2 cellular contexts compared by ENCODE assay signal in genomic region chr5:171416160-171417049, GRCh38.
A peak's percentile ranks its signal among the peaks of the same experiment; 100 is the strongest.
TF ChIP-seq lines count a peak whose summit lies in the region.

No MANE protein-coding gene starts in this region.

TF ChIP-seq in A549, 52 proteins besides CTCF, POLR2A, EP300 and RAD21:
- TF ChIP-seq TP53 (CRISPR knock-in tag; IDR thresholded peaks at IDR 0.05) (no peak), BHLHE40 (IDR thresholded peaks at IDR 0.05; ENCODE audit: low read depth, low read length) (no peak), TFCP2L1 (CRISPR knock-in tag; IDR thresholded peaks at IDR 0.05) (0 out of 2 replicates have a peak, but pooled peaks have one; percentile 26), POLR2AphosphoS2 (conservative IDR thresholded peaks at IDR 0.05; ENCODE audit: low read length) (peak; percentile 62; the same call in 1 of the 2 replicates), ELK1 (IDR thresholded peaks at IDR 0.05; ENCODE audit: low read depth, low read length) (no peak), NR3C1 (IDR thresholded peaks at IDR 0.05) (no peak), HEYL (CRISPR knock-in tag; IDR thresholded peaks at IDR 0.05) (no peak)

TF ChIP-seq in endothelial cell of umbilical vein, 7 proteins besides CTCF, POLR2A, EP300 and RAD21:
- TF ChIP-seq MAX (IDR thresholded peaks at IDR 0.05; ENCODE audit: insufficient read depth, insufficient read length) (no peak), JUN (IDR thresholded peaks at IDR 0.05; ENCODE audit: borderline replicate concordance, insufficient read depth, insufficient read length, low read depth) (no peak), EZH2 (IDR thresholded peaks at IDR 0.05; ENCODE audit: borderline replicate concordance, low read depth, low read length, severe bottlenecking) (no peak), FOS (IDR thresholded peaks at IDR 0.05; ENCODE audit: borderline replicate concordance, insufficient read depth, low read length) (no peak), GATA2 (IDR thresholded peaks at IDR 0.05; ENCODE audit: insufficient read depth, insufficient read length, low read depth, low read length) (no peak), POLR2AphosphoS5 (IDR thresholded peaks at IDR 0.05; ENCODE audit: insufficient read depth, low read depth, low read length) (no peak), MYC (IDR thresholded peaks at IDR 0.05; ENCODE audit: low read depth, low read length) (no peak)
